8 cellular contexts compared by ENCODE assay signal in genomic region chr3:169146112-169146665, GRCh38.
DNase-seq lines count a peak whose midpoint lies in the region; ATAC-seq, FAIRE-seq and TF ChIP-seq lines count a peak whose summit lies in the region.

No MANE protein-coding gene starts in this region.

- peaks cover 14% of the 10 kb centered on the region for H3K79me2 ChIP-seq in keratinocyte (ENCODE audit: control insufficient read depth, insufficient read depth, low read length)

- BruUV-seq in MCF 10A (replicated peaks; lab: Mats Ljungman, UMichigan) = TSS peak; percentile 65

- peak; percentile 8 for DNase-seq in DMS153 (lab: John Stamatoyannopoulos, UW)
- no peak for DNase-seq in DMS153 treated with DMSO at 0.1 percent for 48 hours (lab: John Stamatoyannopoulos, UW; ENCODE audit: unreplicated experiment)
- DNase-seq in NCI-H69 (lab: John Stamatoyannopoulos, UW) = peak; percentile 84
- peak; percentile 75 for DNase-seq in MCF 10A (ENCODE audit: unreplicated experiment)
- DNase-seq in keratinocyte (ENCODE audit: low read depth, low spot score) = no peak
- DNase-seq in stimulated activated naive B cell treated with anti-CD40 and anti-IgM and Interleukin-4, amounts not matched to agents 10 μg/mL and 1 μg/mL and 100 μg/mL, for 72 hours = no peak

- H3K9me1 ChIP-seq in keratinocyte (ENCODE audit: control insufficient read depth, extremely low read depth, insufficient read depth, low read length) = no peaks in the 10 kb centered on the region

- no peaks in the 10 kb centered on the region for H3K36me3 Mint-ChIP-seq in MCF 10A (ENCODE audit: insufficient read depth, unreplicated experiment)
- no peaks in the 10 kb centered on the region for H3K36me3 Mint-ChIP-seq in stimulated activated naive B cell treated with anti-CD40 and anti-IgM and Interleukin-4, amounts not matched to agents 10 μg/mL and 1 μg/mL and 100 μg/mL, for 72 hours

- ATAC-seq in stimulated activated naive B cell treated with anti-CD40 and anti-IgM and Interleukin-4, amounts not matched to agents 10 μg/mL and 1 μg/mL and 100 μg/mL, for 72 hours (replicated peaks) = no peak
- ATAC-seq in HG02870 (IDR thresholded peaks at IDR 0.05; ENCODE audit: unreplicated experiment) (no peak), GM21367 (IDR thresholded peaks at IDR 0.05; ENCODE audit: unreplicated experiment) (no peak)

- peak; percentile 78 for FAIRE-seq in keratinocyte (lab: Jason Lieb, UNC)

- no peak for TF ChIP-seq CTCF in MCF 10A (IDR thresholded peaks at IDR 0.05; ENCODE audit: unreplicated experiment)
- no peak for TF ChIP-seq CTCF in keratinocyte (optimal IDR thresholded peaks at IDR 0.05 in 1 of 3, IDR thresholded peaks at IDR 0.05 in 1 of 3, conservative IDR thresholded peaks at IDR 0.05 in 1 of 3; ENCODE audit: extremely low read depth in 1 of 3, insufficient read depth in 2 of 3, low read length in 3 of 3)

- H3K27me3 ChIP-seq in keratinocyte (ENCODE audit: control insufficient read depth, extremely low read depth, insufficient read depth, low read length) = peaks cover 4% of the 10 kb centered on the region

- no peaks in the 10 kb centered on the region for H4K20me1 ChIP-seq in keratinocyte (ENCODE audit: control insufficient read depth, extremely low read depth, insufficient read depth, low read length)

- dilution Hi-C loops in keratinocyte (cut with MboI; ENCODE audit: extremely low pct_ligation_motif_present, low sequenced_read_pairs) = no loop called here

- H3K27ac Mint-ChIP-seq in MCF 10A (ENCODE audit: low read depth, unreplicated experiment) = peak overlapping the region; percentile 88
- peak overlapping the region; percentile 91 for H3K27ac Mint-ChIP-seq in stimulated activated naive B cell treated with anti-CD40 and anti-IgM and Interleukin-4, amounts not matched to agents 10 μg/mL and 1 μg/mL and 100 μg/mL, for 72 hours

- no peaks in the 10 kb centered on the region for H3K36me3 ChIP-seq in keratinocyte (ENCODE audit: control insufficient read depth in 2 of 2, extremely low read depth in 1 of 2, insufficient read depth in 2 of 2, low read length in 2 of 2)

- POLR2A ChIA-PET in MCF 10A (lab: Yijun Ruan, JAX) = interaction anchor here (0.7 to 5.4 kb wide), 19 partner anchors 8 to 1051 kb away, joined by 3 to 22 read pairs (median 3); partner anchors contain the start of genes ACTRT3, GOLIM4 and TERC

- intact Hi-C loops in MCF 10A (cut with micrococcal nuclease) = loop anchor here (1.0 to 10.0 kb wide), 7 partner anchors 101 to 626 kb away; partner anchors contain the start of gene MYNN

- peak overlapping the region; percentile 97 for H3K4me3 Mint-ChIP-seq in MCF 10A (ENCODE audit: unreplicated experiment)
- peak overlapping the region; percentile 77 to 84 for H3K4me3 Mint-ChIP-seq in stimulated activated naive B cell treated with anti-CD40 and anti-IgM and Interleukin-4, amounts not matched to agents 10 μg/mL and 1 μg/mL and 100 μg/mL, for 72 hours

- peaks cover 14% of the 10 kb centered on the region for H3K4me1 ChIP-seq in keratinocyte (ENCODE audit: control insufficient read depth, extremely low read depth, insufficient read depth, low read length)

- CTCF ChIA-PET in MCF 10A (lab: Yijun Ruan, JAX) = interaction anchor here (0.6 to 9.7 kb wide), 14 partner anchors 13 to 599 kb away, joined by 3 to 163 read pairs (median 3); partner anchors contain the start of gene MECOM

- H2AFZ ChIP-seq in keratinocyte (ENCODE audit: control insufficient read depth, low read length) = peak overlapping the region; percentile 96

- peak overlapping the region; percentile 60 to 99 (median 89) for H3K4me3 ChIP-seq in keratinocyte (ENCODE audit: control insufficient read depth in 2 of 3, extremely low read depth in 1 of 3, insufficient read depth in 2 of 3, low read depth in 1 of 3, low read length in 3 of 3)

- H3K9me3 Mint-ChIP-seq in MCF 10A (ENCODE audit: unreplicated experiment) = no peaks in the 10 kb centered on the region
- H3K9me3 Mint-ChIP-seq in stimulated activated naive B cell treated with anti-CD40 and anti-IgM and Interleukin-4, amounts not matched to agents 10 μg/mL and 1 μg/mL and 100 μg/mL, for 72 hours = no peaks in the 10 kb centered on the region

- H3K4me1 Mint-ChIP-seq in MCF 10A (ENCODE audit: insufficient read depth, unreplicated experiment) = peaks cover 14% of the 10 kb centered on the region
- peaks cover 13 to 28% of the 10 kb centered on the region in 2 donors for H3K4me1 Mint-ChIP-seq in stimulated activated naive B cell treated with anti-CD40 and anti-IgM and Interleukin-4, amounts not matched to agents 10 μg/mL and 1 μg/mL and 100 μg/mL, for 72 hours

- H3K9me3 ChIP-seq in keratinocyte (ENCODE audit: control insufficient read depth, low read depth, low read length) = no peaks in the 10 kb centered on the region

- peak overlapping the region; percentile 92 for H3K9ac ChIP-seq in keratinocyte (ENCODE audit: control insufficient read depth, extremely low read depth, insufficient read depth, low read length)

- no peaks in the 10 kb centered on the region for H3K27me3 Mint-ChIP-seq in MCF 10A (ENCODE audit: insufficient read depth, unreplicated experiment)
- H3K27me3 Mint-ChIP-seq in stimulated activated naive B cell treated with anti-CD40 and anti-IgM and Interleukin-4, amounts not matched to agents 10 μg/mL and 1 μg/mL and 100 μg/mL, for 72 hours = peaks cover 57 to 59% of the 10 kb centered on the region in 2 donors

- peak overlapping the region; percentile 96 for H3K4me2 ChIP-seq in keratinocyte (ENCODE audit: control insufficient read depth, extremely low read depth, insufficient read depth, low read depth, low read length)

- peak overlapping the region; percentile 89 for H3K27ac ChIP-seq in keratinocyte (ENCODE audit: control insufficient read depth, insufficient read depth, low read length)

Comparison
In these comparisons a context has a peak if more than half of its experiments do, and no peak if none do; other contexts are left out.
1. DNase-seq: peak in DMS153 (single experiment), NCI-H69 (single experiment) and MCF 10A (single experiment); none in DMS153 treated with DMSO at 0.1 percent for 48 hours (single experiment), keratinocyte (single experiment) and stimulated activated naive B cell treated with anti-CD40 and anti-IgM and Interleukin-4, amounts not matched to agents 10 μg/mL and 1 μg/mL and 100 μg/mL, for 72 hours (single experiment).